Comparison of ENCODE assay signal across 8 cellular contexts in genomic region chr4:140372607-140373327, GRCh38. TPM values are rescaled to one million over a fixed set of nuclear protein-coding genes. Genes with fewer than 3 reads are reported as not detected.
DNase-seq lines count a peak whose midpoint lies in the region; ATAC-seq and TF ChIP-seq lines count a peak whose summit lies in the region.

No MANE protein-coding gene starts in this region.

- no peak overlapping the region for H2BK15ac ChIP-seq in H9 (ENCODE audit: low read depth, low read length)

- H4K8ac ChIP-seq in H9 (replicated peaks; ENCODE audit: insufficient read length, low read depth, low read length) = no peak overlapping the region

- H3K79me2 ChIP-seq in H9 (ENCODE audit: insufficient read depth, low read length) = peaks cover 17% of the 10 kb centered on the region; the same call in 1 of the 2 replicates

- H2BK20ac ChIP-seq in H9 (ENCODE audit: low read depth, low read length, poor library complexity, severe bottlenecking) = no peak overlapping the region

- no peak overlapping the region for H2BK120ac ChIP-seq in H9 (ENCODE audit: low read depth, low read length, poor library complexity, severe bottlenecking)

- H2AK5ac ChIP-seq in H9 (ENCODE audit: insufficient read length, low read length) = no peak overlapping the region

- H4K20me1 ChIP-seq in H9 (ENCODE audit: control insufficient read depth, insufficient read depth, insufficient read length) = no peaks in the 10 kb centered on the region

- H3K56ac ChIP-seq in H9 (ENCODE audit: insufficient read length, low read depth, low read length) = no peak overlapping the region

- no peak overlapping the region for H3K27ac Mint-ChIP-seq in H9
- H3K27ac Mint-ChIP-seq in neural crest cell (ENCODE audit: unreplicated experiment) = no peak overlapping the region

- H3K27me3 ChIP-seq in H9 (ENCODE audit: insufficient read depth, low read length) = no peaks in the 10 kb centered on the region

- H2AFZ ChIP-seq in H9 (ENCODE audit: low read length) = no peak overlapping the region

- TF ChIP-seq CTCF in H9 (conservative IDR thresholded peaks at IDR 0.05) = no peak; the same call in 2 of the 3 replicates
- TF ChIP-seq CTCF in neural crest cell (conservative IDR thresholded peaks at IDR 0.05) = peak; percentile 62

- no peak overlapping the region for H4K5ac ChIP-seq in H9 (ENCODE audit: insufficient read length, low read depth, low read length)

- peak overlapping the region; percentile 76 for H3K9ac ChIP-seq in H9 (ENCODE audit: extremely low read depth, insufficient read length, low read length)

- peak overlapping the region; percentile 96 for H3K4me2 ChIP-seq in H9 (ENCODE audit: insufficient read depth, insufficient read length, low read length)

- H3K4me1 Mint-ChIP-seq in H9 (peaks cover 14 to 20% of the 10 kb centered on the region in 2 experiments), neural crest cell (peaks cover 27% of the 10 kb centered on the region)

- H3K27ac ChIP-seq in H9 (ENCODE audit: insufficient read length, low read depth, low read length) = no peak overlapping the region
- H3K27ac ChIP-seq in epithelial cell of prostate = peak overlapping the region; percentile 79

- H3K23me2 ChIP-seq in H9 (ENCODE audit: insufficient read length, low read depth, low read length, poor library complexity, severe bottlenecking) = peaks cover 5% of the 10 kb centered on the region

- H3K14ac ChIP-seq in H9 (ENCODE audit: insufficient read depth, low read length) = no peak overlapping the region

- no peak overlapping the region for H3K4ac ChIP-seq in H9 (ENCODE audit: low read depth, low read length)

- H3K27me3 Mint-ChIP-seq in H9 (ENCODE audit: low read depth) = peaks cover 5% of the 10 kb centered on the region; the same call in 1 of the 2 replicates
- H3K27me3 Mint-ChIP-seq in neural crest cell (ENCODE audit: low read depth) = peaks cover 4% of the 10 kb centered on the region

- H3T11ph ChIP-seq in H9 (ENCODE audit: low read length) = no peak overlapping the region

- H4K91ac ChIP-seq in H9 (ENCODE audit: insufficient read length, low read depth, low read length) = no peak overlapping the region

- H3K9me3 Mint-ChIP-seq in H9 (no peaks in the 10 kb centered on the region), neural crest cell (no peaks in the 10 kb centered on the region)

- no peak overlapping the region for H3K18ac ChIP-seq in H9 (ENCODE audit: insufficient read length, low read depth, low read length)

- peak; percentile 58 to 60 for ATAC-seq in activated CD4-positive, CD25-positive, alpha-beta regulatory T cell treated with anti-CD3 and anti-CD28 coated beads, Interleukin-2, amount 50 U/mL, for 24 hours

- no peak overlapping the region for H3K23ac ChIP-seq in H9 (ENCODE audit: insufficient read length, low read depth, low read length)

- H3K36me3 Mint-ChIP-seq in H9 (ENCODE audit: insufficient read depth in 1 of 3, low read depth in 3 of 3) (no peaks in the 10 kb centered on the region), neural crest cell (ENCODE audit: low read depth) (no peaks in the 10 kb centered on the region)

- peak in 3 of 4 experiments; percentile 0 to 7 (median 2) for DNase-seq in activated CD4-positive, CD25-positive, alpha-beta regulatory T cell (lab: John Stamatoyannopoulos, UW)
- DNase-seq in activated CD4-positive, CD25-positive, alpha-beta regulatory T cell treated with anti-CD3 and anti-CD28 coated beads, Interleukin-2, amount 50 U/mL, for 72 hours = no peak
- DNase-seq in H9 = no peak
- DNase-seq in LoVo (ENCODE audit: low spot score) = peak; percentile 25
- DNase-seq in epithelial cell of prostate (ENCODE audit: low read depth, low spot score) = no peak
- DNase-seq in neural crest cell (ENCODE audit: low read depth, low spot score) = no peak
- no peak for DNase-seq in occipital lobe (lab: John Stamatoyannopoulos, UW)

- H2BK12ac ChIP-seq in H9 (ENCODE audit: insufficient read length, low read depth, low read length) = no peak overlapping the region

- H3K4me1 ChIP-seq in H9 (ENCODE audit: insufficient read depth, low read length) = no peaks in the 10 kb centered on the region

- no peaks in the 10 kb centered on the region for H3K79me1 ChIP-seq in H9 (ENCODE audit: insufficient read depth, low read depth, low read length, poor library complexity, severe bottlenecking)

- H3K4me3 Mint-ChIP-seq in H9 (no peak overlapping the region), neural crest cell (no peak overlapping the region)

- WGBS in H9 (ENCODE audit: extremely low coverage, insufficient read length, low lambda C conversion rate) = no CpG with 5 or more reads among the region's 22 CpGs

- H3K9me3 ChIP-seq in H9 (ENCODE audit: control insufficient read depth, low read depth, low read length) = no peaks in the 10 kb centered on the region

- H2BK5ac ChIP-seq in H9 (ENCODE audit: insufficient read length, low read length) = no peak overlapping the region

RNA-seq across cellular contexts. Expression of gene SCOC, which starts 0.7 kb away (rescaled TPM):
- total RNA-seq in H9 (2021) (29.4 and 30.4 TPM in 2 replicates), neural crest cell (36.9 and 40.7 TPM in 2 replicates), occipital lobe (104 TPM)

RNA-seq across cellular contexts. Expression of gene CLGN, which starts 54.7 kb away (rescaled TPM):
- total RNA-seq in H9 (2021) = 2.9 and 3.2 TPM in 2 replicates
- 16.1 and 19.0 TPM in 2 replicates for total RNA-seq in neural crest cell
- 3.4 TPM for total RNA-seq in occipital lobe

Comparison
In these comparisons a context has a peak if more than half of its experiments do, and no peak if none do; other contexts are left out.
1. DNase-seq: peak in activated CD4-positive, CD25-positive, alpha-beta regulatory T cell (3 of 4) and LoVo (single experiment); none in activated CD4-positive, CD25-positive, alpha-beta regulatory T cell treated with anti-CD3 and anti-CD28 coated beads, Interleukin-2, amount 50 U/mL, for 72 hours (single experiment), H9 (single experiment), epithelial cell of prostate (single experiment), neural crest cell (single experiment) and occipital lobe (single experiment).